In genomic region chr1:65992160-65993046, GRCh38 we compare ENCODE assay signal across 13 cellular contexts.
A peak's percentile ranks its signal among the peaks of the same experiment; 100 is the strongest.
DNase-seq lines count a peak whose midpoint lies in the region; ATAC-seq and TF ChIP-seq lines count a peak whose summit lies in the region.
"Had no signal": no experiment of that assay in that cellular context is flagged by ENCODE, and none has a peak within 500 bp of the region (broad histone marks: within the 10 kb centered on the region; RNA-seq: fewer than 3 reads in every experiment).

No MANE protein-coding gene starts in this region.

- no peak for ATAC-seq in naive thymus-derived CD4-positive, alpha-beta T cell
- no peak for ATAC-seq in GM21381 (IDR thresholded peaks at IDR 0.05; ENCODE audit: unreplicated experiment)
- ATAC-seq: left lobe of liver; natural killer cell treated with Interleukin-12 subunit alpha and Interleukin-12 subunit beta and Interleukin-15 and Interleukin-18, amount 100 ng/mL, for 72 hours had no signal

- in situ Hi-C loops in brain microvascular endothelial cell (cut with HindIII; ENCODE audit: low pct_ligation_motif_present, low sequenced_read_pairs): no loop called here

- no peaks in the 10 kb centered on the region for H3K4me1 ChIP-seq in breast epithelium
- H3K4me1 ChIP-seq in naive thymus-derived CD4-positive, alpha-beta T cell (ENCODE audit: control insufficient read depth in 2 of 2, insufficient read depth in 2 of 2, low read length in 2 of 2): no peaks in the 10 kb centered on the region
- H3K4me1 ChIP-seq: spleen had no signal

- CTCF ChIA-PET in MCF 10A (lab: Yijun Ruan, JAX): interaction anchor here (1.2 to 2.8 kb wide), 3 partner anchors 14 to 250 kb away, joined by 3 to 11 read pairs (median 3); no protein-coding TSS in a partner anchor
- CTCF ChIA-PET in naive thymus-derived CD4-positive, alpha-beta T cell (lab: Charles Lee): no interaction called here

- no peaks in the 10 kb centered on the region for H3K4me1 Mint-ChIP-seq in MCF 10A (ENCODE audit: insufficient read depth, unreplicated experiment)
- H3K4me1 Mint-ChIP-seq in naive thymus-derived CD4-positive, alpha-beta T cell: no peaks in the 10 kb centered on the region

- no TSS peak for BruUV-seq in MCF 10A (replicated peaks; lab: Mats Ljungman, UMichigan)

- no peaks in the 10 kb centered on the region for H3K9me3 Mint-ChIP-seq in MCF 10A (ENCODE audit: unreplicated experiment)
- H3K9me3 Mint-ChIP-seq in naive thymus-derived CD4-positive, alpha-beta T cell: peaks cover 0 to 3% (median 0%) of the 10 kb centered on the region in 11 donors
- H3K9me3 Mint-ChIP-seq: natural killer cell treated with Interleukin-12 subunit alpha and Interleukin-12 subunit beta and Interleukin-15 and Interleukin-18, amount 100 ng/mL, for 72 hours had no signal

- H3K27me3 ChIP-seq in breast epithelium: no peaks in the 10 kb centered on the region
- no peaks in the 10 kb centered on the region for H3K27me3 ChIP-seq in brain microvascular endothelial cell (replicated peaks)
- H3K27me3 ChIP-seq in naive thymus-derived CD4-positive, alpha-beta T cell (ENCODE audit: control insufficient read depth in 2 of 2, insufficient read depth in 2 of 2, low read length in 2 of 2): no peaks in the 10 kb centered on the region

- POLR2A ChIA-PET in MCF 10A (lab: Yijun Ruan, JAX): no interaction called here
- POLR2A ChIA-PET in naive thymus-derived CD4-positive, alpha-beta T cell (lab: Charles Lee): no interaction called here

- H3K27ac Mint-ChIP-seq in MCF 10A (ENCODE audit: low read depth, unreplicated experiment): no peak overlapping the region
- H3K27ac Mint-ChIP-seq in naive thymus-derived CD4-positive, alpha-beta T cell: no peak overlapping the region
- H3K27ac Mint-ChIP-seq: activated naive CD8-positive, alpha-beta T cell; natural killer cell treated with Interleukin-12 subunit alpha and Interleukin-12 subunit beta and Interleukin-15 and Interleukin-18, amount 100 ng/mL, for 72 hours had no signal

- TF ChIP-seq POLR2A in breast epithelium (IDR thresholded peaks at IDR 0.05) (no peak), erythroblast (IDR thresholded peaks at IDR 0.05; ENCODE audit: low read length) (no peak)

- intact Hi-C loops in breast epithelium (cut with DNase I; ENCODE audit: low total_unique reads): no loop called here
- intact Hi-C loops in MCF 10A (cut with micrococcal nuclease): no loop called here
- intact Hi-C loops in naive thymus-derived CD4-positive, alpha-beta T cell (cut with micrococcal nuclease): no loop called here

- H3K9me3 ChIP-seq in breast epithelium: no peaks in the 10 kb centered on the region
- no peaks in the 10 kb centered on the region for H3K9me3 ChIP-seq in naive thymus-derived CD4-positive, alpha-beta T cell (ENCODE audit: control insufficient read depth in 2 of 3, low read length in 3 of 3)
- H3K9me3 ChIP-seq: spleen had no signal

- H3K36me3 ChIP-seq in breast epithelium (no peaks in the 10 kb centered on the region), brain microvascular endothelial cell (replicated peaks) (no peaks in the 10 kb centered on the region)
- H3K36me3 ChIP-seq in naive thymus-derived CD4-positive, alpha-beta T cell (ENCODE audit: control insufficient read depth in 2 of 3, insufficient read depth in 3 of 3, low read length in 3 of 3): no peaks in the 10 kb centered on the region
- H3K36me3 ChIP-seq: spleen had no signal

- H3K27me3 Mint-ChIP-seq in MCF 10A (ENCODE audit: insufficient read depth, unreplicated experiment): peaks cover 78% of the 10 kb centered on the region
- peaks cover 7 to 43% (median 18%) of the 10 kb centered on the region in 5 donors for H3K27me3 Mint-ChIP-seq in naive thymus-derived CD4-positive, alpha-beta T cell

- H3K4me3 ChIP-seq in breast epithelium (peak overlapping the region in 2 of 3 donors; percentile 45 to 61), brain microvascular endothelial cell (ENCODE audit: low read depth, low read length) (peak overlapping the region; percentile 30)
- H3K4me3 ChIP-seq in naive thymus-derived CD4-positive, alpha-beta T cell (ENCODE audit: low read length): no peak overlapping the region
- H3K4me3 ChIP-seq: spleen had no signal

- H3K36me3 Mint-ChIP-seq in MCF 10A (ENCODE audit: insufficient read depth, unreplicated experiment): no peaks in the 10 kb centered on the region
- H3K36me3 Mint-ChIP-seq in naive thymus-derived CD4-positive, alpha-beta T cell: no peaks in the 10 kb centered on the region
- H3K36me3 Mint-ChIP-seq: activated naive CD8-positive, alpha-beta T cell; natural killer cell treated with Interleukin-12 subunit alpha and Interleukin-12 subunit beta and Interleukin-15 and Interleukin-18, amount 100 ng/mL, for 72 hours had no signal

- DNase-seq in breast epithelium (ENCODE audit: low spot score in 2 of 2) (no peak), MCF 10A (ENCODE audit: unreplicated experiment) (no peak), brain microvascular endothelial cell (no peak), left kidney (ENCODE audit: low read depth, low spot score) (peak; percentile 10), erythroblast (lab: John Stamatoyannopoulos, UW) (no peak), NK-92 (lab: John Stamatoyannopoulos, UW; ENCODE audit: unreplicated experiment) (no peak)
- no peak for DNase-seq in naive thymus-derived CD4-positive, alpha-beta T cell
- DNase-seq: Karpas-422, spleen had no signal

- no peak for TF ChIP-seq CTCF in breast epithelium (IDR thresholded peaks at IDR 0.05)
- TF ChIP-seq CTCF in MCF 10A (IDR thresholded peaks at IDR 0.05; ENCODE audit: unreplicated experiment): no peak
- TF ChIP-seq CTCF in brain microvascular endothelial cell (IDR thresholded peaks at IDR 0.05; ENCODE audit: low read depth, low read length, missing control alignments): peak; percentile 42

- H3K4me3 Mint-ChIP-seq in MCF 10A (ENCODE audit: unreplicated experiment): no peak overlapping the region
- no peak overlapping the region for H3K4me3 Mint-ChIP-seq in naive thymus-derived CD4-positive, alpha-beta T cell
- H3K4me3 Mint-ChIP-seq: activated naive CD8-positive, alpha-beta T cell; natural killer cell treated with Interleukin-12 subunit alpha and Interleukin-12 subunit beta and Interleukin-15 and Interleukin-18, amount 100 ng/mL, for 72 hours had no signal

- peak overlapping the region; percentile 64 to 70 for H3K27ac ChIP-seq in breast epithelium
- H3K27ac ChIP-seq in brain microvascular endothelial cell: no peak overlapping the region
- H3K27ac ChIP-seq in naive thymus-derived CD4-positive, alpha-beta T cell (ENCODE audit: low read depth, low read length): no peak overlapping the region
- H3K27ac ChIP-seq: spleen had no signal

Comparison
In these comparisons a context has a peak if more than half of its experiments do, and no peak if none do; other contexts are left out.
1. H3K27ac ChIP-seq: peak in breast epithelium (2 of 2); none in brain microvascular endothelial cell (single experiment) and naive thymus-derived CD4-positive, alpha-beta T cell (single experiment).